9 cellular contexts compared by ENCODE assay signal in the genomic region with DNA sequence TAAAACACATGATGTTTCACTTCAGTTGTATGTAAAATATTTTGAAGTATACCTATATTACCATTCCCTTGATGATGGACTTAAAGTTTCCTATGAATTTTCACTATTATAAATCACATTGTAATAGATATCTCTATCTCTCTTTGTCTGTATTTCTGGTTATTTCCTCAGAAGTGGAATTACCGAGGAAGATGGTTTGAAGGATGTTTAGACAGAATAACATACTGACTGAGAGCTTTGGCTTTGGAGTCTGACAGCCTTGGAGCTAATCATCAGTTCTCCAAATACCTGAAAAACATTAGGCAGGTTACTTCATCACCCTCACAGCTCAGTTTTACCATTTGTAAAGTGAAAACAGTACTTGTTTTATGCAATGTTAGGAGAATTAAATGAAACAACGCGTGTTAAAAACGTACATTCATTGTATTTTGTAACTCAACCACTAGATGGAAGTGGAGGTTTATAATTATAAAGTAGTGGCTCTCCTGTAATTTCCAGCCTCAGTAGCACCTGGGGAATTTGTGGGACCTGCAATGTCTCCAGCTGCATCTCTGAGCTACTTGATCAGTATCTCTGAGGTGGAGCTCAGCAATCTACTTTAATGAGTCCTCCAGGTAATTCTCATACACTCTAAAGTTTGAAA. TPM values are rescaled to one million over a fixed set of nuclear protein-coding genes. Genes with fewer than 3 reads are reported as not detected.
DNase-seq lines count a peak whose midpoint lies in the region; ATAC-seq and TF ChIP-seq lines count a peak whose summit lies in the region.
"Had no signal": no experiment of that assay in that cellular context is flagged by ENCODE, and none has a peak within 500 bp of the region (broad histone marks: within the 10 kb centered on the region; RNA-seq: fewer than 3 reads in every experiment).

No MANE protein-coding gene starts in this region.

- peak; percentile 30 for DNase-seq in activated naive CD4-positive, alpha-beta T cell treated with anti-CD3 and anti-CD28 coated beads, Interleukin-2, amount 10 ng/mL, durations not matched to agents 7 days and 5 days
- no peak for DNase-seq in activated naive CD4-positive, alpha-beta T cell treated with anti-CD3 and anti-CD28 coated beads, Interleukin-2, amount 50 U/mL, for 16 hours
- DNase-seq in PC-3 (peak; percentile 77), endothelial cell (ENCODE audit: low spot score) (no peak)
- DNase-seq in naive thymus-derived CD4-positive, alpha-beta T cell = peak in 6 of 9 donors; percentile 12 to 47 (median 40)
- DNase-seq in activated CD4-positive, alpha-beta T cell treated with anti-CD3 and anti-CD28 coated beads, Interleukin-2, amount 50 U/mL, for 1 hour = no peak

- intact Hi-C loops in PC-3 (cut with micrococcal nuclease) = loop anchor here (1.0 to 10.0 kb wide), 6 partner anchors 36 to 1060 kb away; partner anchors contain the start of gene UTP3
- intact Hi-C loops in naive thymus-derived CD4-positive, alpha-beta T cell (cut with micrococcal nuclease) = loop anchor here (1.0 to 5.0 kb wide), 16 partner anchors 36 to 1651 kb away; partner anchors contain the start of genes MOB1B (in 2 of the 2) and UTP3 (in 2 of the 2)

- ATAC-seq in HG03159 (IDR thresholded peaks at IDR 0.05; ENCODE audit: unreplicated experiment) (peak; percentile 38), PC-3 (peak; percentile 74), HG03457 (IDR thresholded peaks at IDR 0.05; ENCODE audit: unreplicated experiment) (no peak)
- peak; percentile 61 for ATAC-seq in naive thymus-derived CD4-positive, alpha-beta T cell

- H3K27me3 Mint-ChIP-seq in activated naive CD4-positive, alpha-beta T cell treated with anti-CD3 and anti-CD28 coated beads, Interleukin-2, amount 10 ng/mL, durations not matched to agents 7 days and 5 days = peaks cover 18% of the 10 kb centered on the region
- no peaks in the 10 kb centered on the region for H3K27me3 Mint-ChIP-seq in endothelial cell (ENCODE audit: unreplicated experiment)
- peaks cover 0 to 25% (median 3%) of the 10 kb centered on the region in 5 donors for H3K27me3 Mint-ChIP-seq in naive thymus-derived CD4-positive, alpha-beta T cell

- BruUV-seq in PC-3 (replicated peaks; lab: Mats Ljungman, UMichigan) = no TSS peak

- peaks cover 13% of the 10 kb centered on the region for H3K4me1 Mint-ChIP-seq in activated naive CD4-positive, alpha-beta T cell treated with anti-CD3 and anti-CD28 coated beads, Interleukin-2, amount 10 ng/mL, durations not matched to agents 7 days and 5 days
- H3K4me1 Mint-ChIP-seq in endothelial cell (ENCODE audit: unreplicated experiment) = peaks cover 2% of the 10 kb centered on the region
- H3K4me1 Mint-ChIP-seq in naive thymus-derived CD4-positive, alpha-beta T cell = peaks cover 0 to 6% (median 0%) of the 10 kb centered on the region in 7 donors

- no peaks in the 10 kb centered on the region for H3K79me2 ChIP-seq in PC-3 (ENCODE audit: low read length)

- H3K9ac ChIP-seq in PC-3 (ENCODE audit: low read length) = 0 out of 2 replicates have a peak overlapping the region, but pooled peaks have one; percentile 13

- H3K36me3 ChIP-seq in PC-3 (ENCODE audit: low read depth, low read length) = no peaks in the 10 kb centered on the region
- H3K36me3 ChIP-seq in naive thymus-derived CD4-positive, alpha-beta T cell (ENCODE audit: control insufficient read depth in 2 of 3, insufficient read depth in 3 of 3, low read length in 3 of 3) = no peaks in the 10 kb centered on the region

- TF ChIP-seq CTCF in PC-3 (conservative IDR thresholded peaks at IDR 0.05; ENCODE audit: low read depth, low read length) (peak; percentile 85), endothelial cell (IDR thresholded peaks at IDR 0.05; ENCODE audit: unreplicated experiment) (peak; percentile 58)

- no peak overlapping the region for H3K27ac Mint-ChIP-seq in activated naive CD4-positive, alpha-beta T cell treated with anti-CD3 and anti-CD28 coated beads, Interleukin-2, amount 10 ng/mL, durations not matched to agents 7 days and 5 days
- H3K27ac Mint-ChIP-seq in endothelial cell (ENCODE audit: unreplicated experiment) = no peak overlapping the region
- H3K27ac Mint-ChIP-seq in naive thymus-derived CD4-positive, alpha-beta T cell = no peak overlapping the region

- no peaks in the 10 kb centered on the region for H3F3A ChIP-seq in PC-3 (ENCODE audit: low read length, unreplicated experiment)

- no peaks in the 10 kb centered on the region for H3K36me3 Mint-ChIP-seq in activated naive CD4-positive, alpha-beta T cell treated with anti-CD3 and anti-CD28 coated beads, Interleukin-2, amount 10 ng/mL, durations not matched to agents 7 days and 5 days
- H3K36me3 Mint-ChIP-seq in endothelial cell (ENCODE audit: low read depth, unreplicated experiment) = no peaks in the 10 kb centered on the region
- H3K36me3 Mint-ChIP-seq in naive thymus-derived CD4-positive, alpha-beta T cell = no peaks in the 10 kb centered on the region

- no peaks in the 10 kb centered on the region for H3K9me3 Mint-ChIP-seq in activated naive CD4-positive, alpha-beta T cell treated with anti-CD3 and anti-CD28 coated beads, Interleukin-2, amount 10 ng/mL, durations not matched to agents 7 days and 5 days
- no peaks in the 10 kb centered on the region for H3K9me3 Mint-ChIP-seq in endothelial cell (ENCODE audit: unreplicated experiment)
- H3K9me3 Mint-ChIP-seq in naive thymus-derived CD4-positive, alpha-beta T cell = no peaks in the 10 kb centered on the region

- no peaks in the 10 kb centered on the region for H3K27me3 ChIP-seq in PC-3 (ENCODE audit: low read length)
- no peaks in the 10 kb centered on the region for H3K27me3 ChIP-seq in naive thymus-derived CD4-positive, alpha-beta T cell (ENCODE audit: control insufficient read depth in 2 of 2, insufficient read depth in 2 of 2, low read length in 2 of 2)

- CTCF ChIA-PET in activated naive CD4-positive, alpha-beta T cell treated with anti-CD3 and anti-CD28 coated beads, Interleukin-2, amount 10 ng/mL, durations not matched to agents 7 days and 5 days (lab: Charles Lee) = interaction anchor here (0.6 to 1.8 kb wide), 20 partner anchors 9 to 532 kb away, joined by 3 to 10 read pairs (median 4); partner anchors contain the start of gene UTP3
- CTCF ChIA-PET in PC-3 (lab: Charles Lee) = interaction anchor here (0.6 to 1.2 kb wide), 4 partner anchors 54 to 537 kb away, joined by 3 to 6 read pairs (median 3); no protein-coding TSS in a partner anchor
- CTCF ChIA-PET in naive thymus-derived CD4-positive, alpha-beta T cell (lab: Charles Lee) = interaction anchor here (0.6 to 1.8 kb wide), 17 partner anchors 9 to 584 kb away, joined by 3 to 10 read pairs (median 3); partner anchors contain the start of gene ENAM

- H3K9me3 ChIP-seq in PC-3 (ENCODE audit: low read length) = no peaks in the 10 kb centered on the region
- no peaks in the 10 kb centered on the region for H3K9me3 ChIP-seq in naive thymus-derived CD4-positive, alpha-beta T cell (ENCODE audit: control insufficient read depth in 2 of 3, low read length in 3 of 3)

- H3K4me3 ChIP-seq in PC-3 (ENCODE audit: low read length) = peak overlapping the region; percentile 48; the same call in 1 of the 2 replicates
- H3K4me3 ChIP-seq in naive thymus-derived CD4-positive, alpha-beta T cell (ENCODE audit: low read length) = no peak overlapping the region

- H3K4me2 ChIP-seq in PC-3 (ENCODE audit: low read length) = peak overlapping the region; percentile 79

- no peaks in the 10 kb centered on the region for H4K20me1 ChIP-seq in PC-3 (ENCODE audit: low read length)

- POLR2A ChIA-PET in PC-3 (lab: Charles Lee; ENCODE audit: unreplicated experiment) = no interaction called here
- POLR2A ChIA-PET in naive thymus-derived CD4-positive, alpha-beta T cell (lab: Charles Lee) = interaction anchor here (0.6 kb wide), 2 partner anchors 167 to 353 kb away, joined by 4 to 5 read pairs; no protein-coding TSS in a partner anchor

- peak overlapping the region; percentile 88 for H2AFZ ChIP-seq in PC-3 (ENCODE audit: low read length)

- H3K27ac ChIP-seq in PC-3 (ENCODE audit: low read length) = no peak overlapping the region
- no peak overlapping the region for H3K27ac ChIP-seq in naive thymus-derived CD4-positive, alpha-beta T cell (ENCODE audit: low read depth, low read length)

- H3K9me2 ChIP-seq in PC-3 (replicated peaks; ENCODE audit: low read length) = no peaks in the 10 kb centered on the region

- H3K4me1 ChIP-seq in PC-3 (ENCODE audit: insufficient read depth, low read length) = no peaks in the 10 kb centered on the region
- H3K4me1 ChIP-seq in naive thymus-derived CD4-positive, alpha-beta T cell (ENCODE audit: control insufficient read depth in 2 of 2, insufficient read depth in 2 of 2, low read length in 2 of 2) = no peaks in the 10 kb centered on the region

- H3K4me3 Mint-ChIP-seq in activated naive CD4-positive, alpha-beta T cell treated with anti-CD3 and anti-CD28 coated beads, Interleukin-2, amount 10 ng/mL, durations not matched to agents 7 days and 5 days = no peak overlapping the region
- H3K4me3 Mint-ChIP-seq in endothelial cell (ENCODE audit: unreplicated experiment) = no peak overlapping the region
- H3K4me3 Mint-ChIP-seq in naive thymus-derived CD4-positive, alpha-beta T cell = no peak overlapping the region

RNA-seq across cellular contexts. Expression of gene JCHAIN, which starts 14.3 kb away (rescaled TPM):
- total RNA-seq in PC-3 (2014; rRNA removed) = not detected in 2 replicates
- total RNA-seq in endothelial cell (ENCODE audit: unreplicated experiment) = not detected
- total RNA-seq in naive thymus-derived CD4-positive, alpha-beta T cell = 100 to 1,000 TPM in 1 of 5 experiments, 10 to 100 TPM in 1, not detected in 3; 71.5 to 223 TPM
- polyA plus RNA-seq in naive thymus-derived CD4-positive, alpha-beta T cell = 1 to 10 TPM in 1 of 2 donors, under 1 TPM in 1; 0.81 to 2.3 TPM

RNA-seq across cellular contexts. Expression of gene ENAM, which starts 23.4 kb away (rescaled TPM):
- total RNA-seq in PC-3 (2014; rRNA removed) (not detected in 2 replicates), endothelial cell (ENCODE audit: unreplicated experiment) (0.18 TPM)
- not detected for total RNA-seq in naive thymus-derived CD4-positive, alpha-beta T cell
- polyA plus RNA-seq in naive thymus-derived CD4-positive, alpha-beta T cell = not detected

RNA-seq across cellular contexts. Expression of gene UTP3, which starts 36.3 kb away (rescaled TPM):
- total RNA-seq in PC-3 (2014; rRNA removed) (27.8 and 38.5 TPM in 2 replicates), endothelial cell (ENCODE audit: unreplicated experiment) (28.6 TPM)
- 10 to 100 TPM; 17.4 to 44.9 (median 36.5) TPM for total RNA-seq in naive thymus-derived CD4-positive, alpha-beta T cell
- 10 to 100 TPM; 11.3 to 23.2 TPM for polyA plus RNA-seq in naive thymus-derived CD4-positive, alpha-beta T cell

RNA-seq across cellular contexts. Expression of gene AMBN, which starts 59.9 kb away (rescaled TPM):
- total RNA-seq in PC-3 (2014; rRNA removed) (not detected in 2 replicates), endothelial cell (ENCODE audit: unreplicated experiment) (not detected)
- total RNA-seq in naive thymus-derived CD4-positive, alpha-beta T cell = not detected
- not detected for polyA plus RNA-seq in naive thymus-derived CD4-positive, alpha-beta T cell
- total RNA-seq: subcutaneous adipose tissue had no signal

Comparison
In these comparisons a context has a peak if more than half of its experiments do, and no peak if none do; other contexts are left out.
1. DNase-seq: peak in activated naive CD4-positive, alpha-beta T cell treated with anti-CD3 and anti-CD28 coated beads, Interleukin-2, amount 10 ng/mL, durations not matched to agents 7 days and 5 days (single experiment), PC-3 (single experiment) and naive thymus-derived CD4-positive, alpha-beta T cell (6 of 9); none in activated naive CD4-positive, alpha-beta T cell treated with anti-CD3 and anti-CD28 coated beads, Interleukin-2, amount 50 U/mL, for 16 hours (single experiment), endothelial cell (single experiment) and activated CD4-positive, alpha-beta T cell treated with anti-CD3 and anti-CD28 coated beads, Interleukin-2, amount 50 U/mL, for 1 hour (single experiment).